Comparison of ENCODE assay signal across 1 cellular context in the genomic region with DNA sequence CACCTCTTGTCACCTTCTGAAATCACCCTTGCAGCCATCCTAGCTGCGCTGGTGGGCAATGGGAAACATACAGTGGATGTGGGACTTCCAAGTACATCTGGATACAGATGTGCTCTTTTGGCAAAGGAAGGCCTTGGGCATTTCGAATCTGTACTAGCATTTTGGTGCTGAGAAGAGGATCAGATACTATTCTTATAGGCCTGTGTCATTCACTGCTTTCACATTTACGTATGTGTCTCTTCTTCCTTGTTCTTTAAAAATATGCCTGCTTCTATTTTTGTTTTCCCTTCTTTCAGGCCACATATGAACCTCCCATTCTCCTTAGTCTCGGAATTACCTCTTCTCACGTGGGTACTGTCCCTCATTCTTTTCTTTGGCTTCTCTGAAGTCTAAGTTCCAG.
TF ChIP-seq lines count a peak whose summit lies in the region.

No MANE protein-coding gene starts in this region.

TF ChIP-seq in GM23338, 12 proteins besides CTCF, POLR2A, EP300 and RAD21 (continued from another document):
- TF ChIP-seq, protein P1, sequence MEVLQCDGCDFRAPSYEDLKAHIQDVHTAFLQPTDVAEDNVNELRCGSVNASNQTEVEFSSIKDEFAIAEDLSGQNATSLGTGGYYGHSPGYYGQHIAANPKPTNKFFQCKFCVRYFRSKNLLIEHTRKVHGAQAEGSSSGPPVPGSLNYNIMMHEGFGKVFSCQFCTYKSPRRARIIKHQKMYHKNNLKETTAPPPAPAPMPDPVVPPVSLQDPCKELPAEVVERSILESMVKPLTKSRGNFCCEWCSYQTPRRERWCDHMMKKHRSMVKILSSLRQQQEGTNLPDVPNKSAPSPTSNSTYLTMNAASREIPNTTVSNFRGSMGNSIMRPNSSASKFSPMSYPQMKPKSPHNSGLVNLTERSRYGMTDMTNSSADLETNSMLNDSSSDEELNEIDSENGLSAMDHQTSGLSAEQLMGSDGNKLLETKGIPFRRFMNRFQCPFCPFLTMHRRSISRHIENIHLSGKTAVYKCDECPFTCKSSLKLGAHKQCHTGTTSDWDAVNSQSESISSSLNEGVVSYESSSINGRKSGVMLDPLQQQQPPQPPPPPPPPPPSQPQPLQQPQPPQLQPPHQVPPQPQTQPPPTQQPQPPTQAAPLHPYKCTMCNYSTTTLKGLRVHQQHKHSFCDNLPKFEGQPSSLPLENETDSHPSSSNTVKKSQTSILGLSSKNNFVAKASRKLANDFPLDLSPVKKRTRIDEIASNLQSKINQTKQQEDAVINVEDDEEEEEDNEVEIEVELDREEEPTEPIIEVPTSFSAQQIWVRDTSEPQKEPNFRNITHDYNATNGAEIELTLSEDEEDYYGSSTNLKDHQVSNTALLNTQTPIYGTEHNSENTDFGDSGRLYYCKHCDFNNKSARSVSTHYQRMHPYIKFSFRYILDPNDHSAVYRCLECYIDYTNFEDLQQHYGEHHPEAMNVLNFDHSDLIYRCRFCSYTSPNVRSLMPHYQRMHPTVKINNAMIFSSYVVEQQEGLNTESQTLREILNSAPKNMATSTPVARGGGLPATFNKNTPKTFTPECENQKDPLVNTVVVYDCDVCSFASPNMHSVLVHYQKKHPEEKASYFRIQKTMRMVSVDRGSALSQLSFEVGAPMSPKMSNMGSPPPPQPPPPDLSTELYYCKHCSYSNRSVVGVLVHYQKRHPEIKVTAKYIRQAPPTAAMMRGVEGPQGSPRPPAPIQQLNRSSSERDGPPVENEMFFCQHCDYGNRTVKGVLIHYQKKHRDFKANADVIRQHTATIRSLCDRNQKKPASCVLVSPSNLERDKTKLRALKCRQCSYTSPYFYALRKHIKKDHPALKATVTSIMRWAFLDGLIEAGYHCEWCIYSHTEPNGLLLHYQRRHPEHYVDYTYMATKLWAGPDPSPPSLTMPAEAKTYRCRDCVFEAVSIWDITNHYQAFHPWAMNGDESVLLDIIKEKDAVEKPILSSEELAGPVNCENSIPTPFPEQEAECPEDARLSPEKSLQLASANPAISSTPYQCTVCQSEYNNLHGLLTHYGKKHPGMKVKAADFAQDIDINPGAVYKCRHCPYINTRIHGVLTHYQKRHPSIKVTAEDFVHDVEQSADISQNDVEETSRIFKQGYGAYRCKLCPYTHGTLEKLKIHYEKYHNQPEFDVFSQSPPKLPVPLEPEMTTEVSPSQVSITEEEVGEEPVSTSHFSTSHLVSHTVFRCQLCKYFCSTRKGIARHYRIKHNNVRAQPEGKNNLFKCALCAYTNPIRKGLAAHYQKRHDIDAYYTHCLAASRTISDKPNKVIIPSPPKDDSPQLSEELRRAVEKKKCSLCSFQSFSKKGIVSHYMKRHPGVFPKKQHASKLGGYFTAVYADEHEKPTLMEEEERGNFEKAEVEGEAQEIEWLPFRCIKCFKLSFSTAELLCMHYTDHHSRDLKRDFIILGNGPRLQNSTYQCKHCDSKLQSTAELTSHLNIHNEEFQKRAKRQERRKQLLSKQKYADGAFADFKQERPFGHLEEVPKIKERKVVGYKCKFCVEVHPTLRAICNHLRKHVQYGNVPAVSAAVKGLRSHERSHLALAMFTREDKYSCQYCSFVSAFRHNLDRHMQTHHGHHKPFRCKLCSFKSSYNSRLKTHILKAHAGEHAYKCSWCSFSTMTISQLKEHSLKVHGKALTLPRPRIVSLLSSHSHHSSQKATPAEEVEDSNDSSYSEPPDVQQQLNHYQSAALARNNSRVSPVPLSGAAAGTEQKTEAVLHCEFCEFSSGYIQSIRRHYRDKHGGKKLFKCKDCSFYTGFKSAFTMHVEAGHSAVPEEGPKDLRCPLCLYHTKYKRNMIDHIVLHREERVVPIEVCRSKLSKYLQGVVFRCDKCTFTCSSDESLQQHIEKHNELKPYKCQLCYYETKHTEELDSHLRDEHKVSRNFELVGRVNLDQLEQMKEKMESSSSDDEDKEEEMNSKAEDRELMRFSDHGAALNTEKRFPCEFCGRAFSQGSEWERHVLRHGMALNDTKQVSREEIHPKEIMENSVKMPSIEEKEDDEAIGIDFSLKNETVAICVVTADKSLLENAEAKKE (CRISPR knock-in tag; IDR thresholded peaks at IDR 0.05) = no peak
- TF ChIP-seq CREB1 (CRISPR knock-in tag; IDR thresholded peaks at IDR 0.05; ENCODE audit: low read depth) (no peak), JUNB (IDR thresholded peaks at IDR 0.05; ENCODE audit: unreplicated experiment) (no peak), NANOG (IDR thresholded peaks at IDR 0.05; ENCODE audit: borderline replicate concordance) (no peak)
- TF ChIP-seq, protein P2, sequence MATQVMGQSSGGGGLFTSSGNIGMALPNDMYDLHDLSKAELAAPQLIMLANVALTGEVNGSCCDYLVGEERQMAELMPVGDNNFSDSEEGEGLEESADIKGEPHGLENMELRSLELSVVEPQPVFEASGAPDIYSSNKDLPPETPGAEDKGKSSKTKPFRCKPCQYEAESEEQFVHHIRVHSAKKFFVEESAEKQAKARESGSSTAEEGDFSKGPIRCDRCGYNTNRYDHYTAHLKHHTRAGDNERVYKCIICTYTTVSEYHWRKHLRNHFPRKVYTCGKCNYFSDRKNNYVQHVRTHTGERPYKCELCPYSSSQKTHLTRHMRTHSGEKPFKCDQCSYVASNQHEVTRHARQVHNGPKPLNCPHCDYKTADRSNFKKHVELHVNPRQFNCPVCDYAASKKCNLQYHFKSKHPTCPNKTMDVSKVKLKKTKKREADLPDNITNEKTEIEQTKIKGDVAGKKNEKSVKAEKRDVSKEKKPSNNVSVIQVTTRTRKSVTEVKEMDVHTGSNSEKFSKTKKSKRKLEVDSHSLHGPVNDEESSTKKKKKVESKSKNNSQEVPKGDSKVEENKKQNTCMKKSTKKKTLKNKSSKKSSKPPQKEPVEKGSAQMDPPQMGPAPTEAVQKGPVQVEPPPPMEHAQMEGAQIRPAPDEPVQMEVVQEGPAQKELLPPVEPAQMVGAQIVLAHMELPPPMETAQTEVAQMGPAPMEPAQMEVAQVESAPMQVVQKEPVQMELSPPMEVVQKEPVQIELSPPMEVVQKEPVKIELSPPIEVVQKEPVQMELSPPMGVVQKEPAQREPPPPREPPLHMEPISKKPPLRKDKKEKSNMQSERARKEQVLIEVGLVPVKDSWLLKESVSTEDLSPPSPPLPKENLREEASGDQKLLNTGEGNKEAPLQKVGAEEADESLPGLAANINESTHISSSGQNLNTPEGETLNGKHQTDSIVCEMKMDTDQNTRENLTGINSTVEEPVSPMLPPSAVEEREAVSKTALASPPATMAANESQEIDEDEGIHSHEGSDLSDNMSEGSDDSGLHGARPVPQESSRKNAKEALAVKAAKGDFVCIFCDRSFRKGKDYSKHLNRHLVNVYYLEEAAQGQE (IDR thresholded peaks at IDR 0.05; ENCODE audit: unreplicated experiment) = no peak
TF ChIP-seq in GM23338: peak in this region for 0.
